13 cellular contexts compared by ENCODE assay signal in the genomic region with DNA sequence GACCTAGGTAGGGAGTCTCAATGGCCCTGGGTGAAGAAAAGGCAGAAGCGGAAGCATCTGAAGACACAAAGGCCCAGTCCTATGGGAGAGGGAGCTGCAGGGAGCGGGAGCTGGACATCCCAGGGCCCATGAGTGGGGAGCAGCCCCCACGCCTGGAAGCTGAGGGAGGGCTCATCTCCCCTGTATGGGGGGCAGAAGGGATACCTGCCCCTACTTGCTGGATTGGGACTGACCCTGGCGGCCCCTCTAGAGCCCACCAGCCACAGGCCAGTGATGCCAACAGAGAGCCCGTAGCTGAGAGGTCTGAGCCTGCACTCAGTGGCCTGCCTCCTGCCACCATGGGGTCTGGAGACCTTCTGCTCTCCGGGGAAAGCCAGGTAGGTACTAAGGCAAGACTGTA. TPM values are rescaled to one million over a fixed set of nuclear protein-coding genes. Genes with fewer than 3 reads are reported as not detected.
DNase-seq lines count a peak whose midpoint lies in the region; ATAC-seq, FAIRE-seq and TF ChIP-seq lines count a peak whose summit lies in the region.
"Had no signal": no experiment of that assay in that cellular context is flagged by ENCODE, and none has a peak within 500 bp of the region (broad histone marks: within the 10 kb centered on the region; RNA-seq: fewer than 3 reads in every experiment).

No MANE protein-coding gene starts in this region.

- no peak overlapping the region for H3K4me3 Mint-ChIP-seq in MCF 10A (ENCODE audit: unreplicated experiment)
- no peak overlapping the region for H3K4me3 Mint-ChIP-seq in astrocyte (ENCODE audit: unreplicated experiment)
- no peak overlapping the region for H3K4me3 Mint-ChIP-seq in nephron progenitor cell
- no peak overlapping the region for H3K4me3 Mint-ChIP-seq in natural killer cell

- H3K27ac Mint-ChIP-seq in MCF 10A (ENCODE audit: low read depth, unreplicated experiment) (peak overlapping the region; percentile 78), astrocyte (ENCODE audit: unreplicated experiment) (peak overlapping the region; percentile 47), nephron progenitor cell (peak overlapping the region; percentile 85), natural killer cell (peak overlapping the region in 1 of 2 donors; percentile 23)

- no peak for ATAC-seq in upper lobe of left lung (ENCODE audit: low FRiP score in 2 of 2)
- no peak for ATAC-seq in natural killer cell

- H3K27me3 Mint-ChIP-seq in MCF 10A (ENCODE audit: insufficient read depth, unreplicated experiment) = no peaks in the 10 kb centered on the region
- H3K27me3 Mint-ChIP-seq in astrocyte (ENCODE audit: low read depth, unreplicated experiment) = no peaks in the 10 kb centered on the region
- H3K27me3 Mint-ChIP-seq in nephron progenitor cell (ENCODE audit: low read depth, poor library complexity) = no peaks in the 10 kb centered on the region
- no peaks in the 10 kb centered on the region for H3K27me3 Mint-ChIP-seq in natural killer cell (ENCODE audit: low read depth in 2 of 2)

- no peak for FAIRE-seq in astrocyte (lab: Jason Lieb, UNC)

- no peak for DNase-seq in MCF 10A (ENCODE audit: unreplicated experiment)
- no peak for DNase-seq in mammary epithelial cell
- DNase-seq in astrocyte (ENCODE audit: low read depth) = no peak
- DNase-seq in nephron progenitor cell = no peak
- no peak for DNase-seq in upper lobe of left lung
- no peak for DNase-seq in middle frontal gyrus (ENCODE audit: extremely low spot score, low spot score)
- DNase-seq in natural killer cell = no peak
- no peak for DNase-seq in NCI-H2171 treated with DMSO at 0.1 percent for 48 hours (lab: John Stamatoyannopoulos, UW)
- DNase-seq: activated CD4-positive, CD25-positive, alpha-beta regulatory T cell; activated gamma-delta T cell treated with Interleukin-2 at 50 U/mL for 16 hours; effector memory CD4-positive, alpha-beta T cell; NCI-H1092 treated with DMSO at 0.1 percent for 48 hours had no signal

- peaks cover 54% of the 10 kb centered on the region for H3K4me1 ChIP-seq in mammary epithelial cell (ENCODE audit: insufficient read depth, low read length)
- H3K4me1 ChIP-seq in astrocyte (ENCODE audit: insufficient read depth, low read length) = peaks cover 29% of the 10 kb centered on the region
- peaks cover 40 to 50% (median 44%) of the 10 kb centered on the region in 4 donors for H3K4me1 ChIP-seq in upper lobe of left lung

- H3K4me2 ChIP-seq in mammary epithelial cell (ENCODE audit: insufficient read depth, low read depth, low read length) (no peak overlapping the region), astrocyte (ENCODE audit: low read length) (no peak overlapping the region)

- peaks cover 28% of the 10 kb centered on the region for H3K36me3 Mint-ChIP-seq in MCF 10A (ENCODE audit: insufficient read depth, unreplicated experiment)
- H3K36me3 Mint-ChIP-seq in astrocyte (ENCODE audit: low read depth, unreplicated experiment) = peaks cover 20% of the 10 kb centered on the region
- H3K36me3 Mint-ChIP-seq in nephron progenitor cell (ENCODE audit: low read depth) = peaks cover 38% of the 10 kb centered on the region
- H3K36me3 Mint-ChIP-seq in natural killer cell = no peaks in the 10 kb centered on the region

- H3K9me3 Mint-ChIP-seq in MCF 10A (ENCODE audit: unreplicated experiment) (no peaks in the 10 kb centered on the region), astrocyte (ENCODE audit: unreplicated experiment) (no peaks in the 10 kb centered on the region), nephron progenitor cell (no peaks in the 10 kb centered on the region), natural killer cell (no peaks in the 10 kb centered on the region)

- H3K4me3 ChIP-seq in mammary epithelial cell (replicated peaks in 1 of 3; ENCODE audit: insufficient read depth in 1 of 3, low read depth in 2 of 3, low read length in 3 of 3) = no peak overlapping the region
- H3K4me3 ChIP-seq in astrocyte (ENCODE audit: insufficient read depth, low read depth, low read length) = no peak overlapping the region
- no peak overlapping the region for H3K4me3 ChIP-seq in upper lobe of left lung
- H3K4me3 ChIP-seq: SJSA1 had no signal

- H3K79me2 ChIP-seq in mammary epithelial cell (ENCODE audit: insufficient read depth, low read length) (peaks cover 20% of the 10 kb centered on the region), astrocyte (ENCODE audit: insufficient read depth, low read length) (peaks cover 25% of the 10 kb centered on the region)

- in situ Hi-C loops in mammary epithelial cell (cut with MboI; ENCODE audit: low sequenced_read_pairs in 2 of 2) = loop anchor here (10.0 to 25.0 kb wide), 2 partner anchors 493 to 505 kb away; no protein-coding TSS in a partner anchor

- TF ChIP-seq EP300 in upper lobe of left lung (IDR thresholded peaks at IDR 0.05) = no peak

- H3K27me3 ChIP-seq in mammary epithelial cell (ENCODE audit: insufficient read depth, low read length) = no peaks in the 10 kb centered on the region
- H3K27me3 ChIP-seq in astrocyte (ENCODE audit: insufficient read depth, low read length) = no peaks in the 10 kb centered on the region
- H3K27me3 ChIP-seq in upper lobe of left lung = no peaks in the 10 kb centered on the region
- H3K27me3 ChIP-seq: SJSA1 had no signal

- H3K9me3 ChIP-seq in mammary epithelial cell (replicated peaks; ENCODE audit: insufficient read depth, low read length) = no peaks in the 10 kb centered on the region
- H3K9me3 ChIP-seq in astrocyte (ENCODE audit: insufficient read depth, low read depth, low read length) = no peaks in the 10 kb centered on the region
- H3K9me3 ChIP-seq in upper lobe of left lung = no peaks in the 10 kb centered on the region
- H3K9me3 ChIP-seq: SJSA1 had no signal

- TF ChIP-seq POLR2A in upper lobe of left lung (IDR thresholded peaks at IDR 0.05) = no peak

- WGBS in mammary epithelial cell (ENCODE audit: low coverage, missing lambda C conversion rate) = 100% methylated on average over 1 of the region's 6 CpGs
- 81 to 93% methylated on average over 4 to 6 of the region's 6 CpGs for WGBS in upper lobe of left lung, 2 donors

- no peak for TF ChIP-seq CTCF in MCF 10A (IDR thresholded peaks at IDR 0.05; ENCODE audit: unreplicated experiment)
- TF ChIP-seq CTCF in mammary epithelial cell (conservative IDR thresholded peaks at IDR 0.05 in 1 of 2, IDR thresholded peaks at IDR 0.05 in 1 of 2; ENCODE audit: extremely low read depth in 1 of 2, insufficient read depth in 1 of 2, low read depth in 1 of 2, low read length in 2 of 2) = no peak
- TF ChIP-seq CTCF in astrocyte (IDR thresholded peaks at IDR 0.05; ENCODE audit: insufficient read depth, low read depth, low read length) = no peak
- no peak for TF ChIP-seq CTCF in nephron progenitor cell (IDR thresholded peaks at IDR 0.05)
- no peak for TF ChIP-seq CTCF in upper lobe of left lung (IDR thresholded peaks at IDR 0.05)
- TF ChIP-seq CTCF in natural killer cell (IDR thresholded peaks at IDR 0.05) = no peak

- H3K36me3 ChIP-seq in mammary epithelial cell (ENCODE audit: insufficient read depth, low read length) = no peaks in the 10 kb centered on the region
- peaks cover 20% of the 10 kb centered on the region for H3K36me3 ChIP-seq in astrocyte (ENCODE audit: insufficient read depth, low read length)
- H3K36me3 ChIP-seq in upper lobe of left lung = peaks cover 5 to 48% (median 29%) of the 10 kb centered on the region in 4 donors

- intact Hi-C loops in MCF 10A (cut with micrococcal nuclease) (loop anchor here (10.0 kb wide), 1 partner anchor 55 kb away; no protein-coding TSS in a partner anchor), mammary epithelial cell (cut with micrococcal nuclease) (no loop called here), natural killer cell (cut with micrococcal nuclease) (loop anchor here (1.0 kb wide), 1 partner anchor 118 kb away; no protein-coding TSS in a partner anchor)

- H2AFZ ChIP-seq in mammary epithelial cell (ENCODE audit: low read depth, low read length) (no peak overlapping the region), astrocyte (ENCODE audit: low read depth, low read length) (no peak overlapping the region)

- BruUV-seq in MCF 10A (replicated peaks; lab: Mats Ljungman, UMichigan) = no TSS peak
- BruUV-seq in mammary epithelial cell (replicated peaks; lab: Mats Ljungman, UMichigan) = no TSS peak

- H3K9ac ChIP-seq in mammary epithelial cell (ENCODE audit: insufficient read depth, low read length) = no peak overlapping the region
- no peak overlapping the region for H3K9ac ChIP-seq in astrocyte (ENCODE audit: low read length)

- no peak overlapping the region for H3K27ac ChIP-seq in mammary epithelial cell (ENCODE audit: insufficient read depth, low read depth, low read length)
- H3K27ac ChIP-seq in astrocyte (ENCODE audit: low read depth, low read length) = no peak overlapping the region
- H3K27ac ChIP-seq in upper lobe of left lung = peak overlapping the region; percentile 37 to 80 (median 55)
- H3K27ac ChIP-seq: SJSA1 had no signal

- no peaks in the 10 kb centered on the region for H4K20me1 ChIP-seq in mammary epithelial cell (ENCODE audit: insufficient read depth, low read length)
- peaks cover 67% of the 10 kb centered on the region for H4K20me1 ChIP-seq in astrocyte (ENCODE audit: insufficient read depth, low read length)

- peaks cover 31% of the 10 kb centered on the region for H3K4me1 Mint-ChIP-seq in MCF 10A (ENCODE audit: insufficient read depth, unreplicated experiment)
- H3K4me1 Mint-ChIP-seq in astrocyte (ENCODE audit: low read depth, unreplicated experiment) = peaks cover 19% of the 10 kb centered on the region
- peaks cover 29% of the 10 kb centered on the region for H3K4me1 Mint-ChIP-seq in nephron progenitor cell
- peaks cover 19 to 26% of the 10 kb centered on the region in 2 donors for H3K4me1 Mint-ChIP-seq in natural killer cell

- CTCF ChIA-PET in MCF 10A (lab: Yijun Ruan, JAX) = interaction anchor here (1.0 to 2.6 kb wide), 4 partner anchors 11 to 118 kb away, joined by 3 to 11 read pairs (median 6); no protein-coding TSS in a partner anchor
- CTCF ChIA-PET in mammary epithelial cell (lab: Charles Lee; ENCODE audit: low non-redundant PET) = no interaction called here

- dilution Hi-C loops in mammary epithelial cell (cut with HindIII; ENCODE audit: low sequenced_read_pairs) = no loop called here

- POLR2A ChIA-PET in MCF 10A (lab: Yijun Ruan, JAX) = interaction anchor here (0.6 to 7.6 kb wide), 6 partner anchors 12 to 94 kb away, joined by 3 to 72 read pairs (median 4); a partner anchor contains a TSS

RNA-seq across cellular contexts. Expression of a gene that starts 13.2 kb away (rescaled TPM):
- total RNA-seq in MCF 10A (2022) (5.4 and 7.2 TPM in 2 replicates), mammary epithelial cell (1 to 10 TPM; 9.0 to 9.3 TPM), astrocyte (6.9 and 8.1 TPM in 2 replicates), upper lobe of left lung (10 to 100 TPM in 5 of 6 donors, 1 to 10 TPM in 1; 9.4 to 24.1 (median 13.3) TPM), natural killer cell (1 to 10 TPM; 5.6 to 8.3 (median 5.8) TPM)
- polyA plus RNA-seq in mammary epithelial cell = 4.4 TPM
- 15.0 TPM for polyA minus RNA-seq in mammary epithelial cell

Comparison
In these comparisons a context has a peak if more than half of its experiments do, and no peak if none do; other contexts are left out.
1. H3K27ac ChIP-seq: peak in upper lobe of left lung (4 of 4); none in mammary epithelial cell (single experiment) and astrocyte (single experiment).